Comparison of ENCODE assay signal across 1 cellular context in genomic region chrX:150338615-150339014, GRCh38.
TF ChIP-seq lines count a peak whose summit lies in the region.

No MANE protein-coding gene starts in this region.

TF ChIP-seq in IMR-90, 13 proteins besides CTCF, POLR2A, EP300 and RAD21 (continued from another document):
- TF ChIP-seq ELK1 (IDR thresholded peaks at IDR 0.05; ENCODE audit: borderline replicate concordance, low read depth, low read length) (no peak), FOS (IDR thresholded peaks at IDR 0.05; ENCODE audit: low read depth, low read length) (no peak), MAFK (IDR thresholded peaks at IDR 0.05; ENCODE audit: low read depth, low read length) (no peak), CHD1 (IDR thresholded peaks at IDR 0.05; ENCODE audit: low read depth, low read length) (no peak), MXI1 (IDR thresholded peaks at IDR 0.05; ENCODE audit: borderline replicate concordance, low read depth, low read length) (no peak)
